Comparison of ENCODE assay signal across 8 cellular contexts in the genomic region with DNA sequence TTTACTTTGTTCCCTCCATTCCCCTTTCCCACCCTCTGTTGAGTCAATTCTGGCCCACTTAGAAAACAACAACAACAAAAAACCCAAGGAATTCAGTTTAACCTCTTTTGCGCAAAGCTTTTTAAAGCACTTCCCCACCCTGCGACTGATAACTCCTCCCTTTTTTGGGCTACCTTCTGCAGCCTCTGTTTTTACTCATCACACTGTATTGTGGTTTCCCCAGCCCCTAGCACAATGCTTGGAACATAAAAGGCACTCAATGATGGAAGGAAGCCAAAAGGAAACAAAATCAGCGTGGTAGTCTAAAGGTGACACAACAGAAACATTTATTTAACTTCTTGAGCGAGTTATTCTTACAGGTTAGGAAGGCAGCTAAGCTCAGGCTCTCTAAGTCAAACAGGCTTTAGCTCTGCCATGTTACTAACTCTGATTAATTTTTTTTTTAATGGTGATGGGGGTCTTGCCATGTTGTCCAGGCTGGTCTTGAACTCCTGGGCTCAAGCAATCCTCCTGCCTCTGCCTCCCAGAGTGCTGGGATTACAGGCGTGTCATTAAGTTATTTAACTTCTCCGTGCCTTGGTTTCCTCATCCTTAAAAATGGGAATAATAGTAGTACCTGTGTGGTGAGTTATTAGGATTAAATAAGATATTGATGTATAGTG. TPM values are rescaled to one million over a fixed set of nuclear protein-coding genes. Genes with fewer than 3 reads are reported as not detected.
DNase-seq lines count a peak whose midpoint lies in the region; ATAC-seq and TF ChIP-seq lines count a peak whose summit lies in the region.

No MANE protein-coding gene starts in this region.

- CTCF ChIA-PET in activated CD8-positive, alpha-beta T cell treated with anti-CD3 and anti-CD28 coated beads, Interleukin-2, amount 10 ng/mL, durations not matched to agents 7 days and 5 days (lab: Charles Lee), result interaction anchor here (0.8 to 3.5 kb wide), 7 partner anchors 11 to 139 kb away, joined by 3 to 22 read pairs (median 4); a partner anchor contains a TSS

- no peak for TF ChIP-seq CTCF in CD14-positive monocyte (IDR thresholded peaks at IDR 0.05)

- POLR2A ChIA-PET in activated CD8-positive, alpha-beta T cell treated with anti-CD3 and anti-CD28 coated beads, Interleukin-2, amount 10 ng/mL, durations not matched to agents 7 days and 5 days (lab: Charles Lee), result interaction anchor here (0.6 to 4.8 kb wide), 6 partner anchors 15 to 170 kb away, joined by 3 to 21 read pairs (median 3); a partner anchor contains a TSS

- H3K9me3 Mint-ChIP-seq in CD14-positive monocyte, result peaks cover 0 to 2% (median 0%) of the 10 kb centered on the region in 7 donors
- H3K9me3 Mint-ChIP-seq in activated CD8-positive, alpha-beta T cell treated with anti-CD3 and anti-CD28 coated beads, Interleukin-2, amount 10 ng/mL, durations not matched to agents 7 days and 5 days (ENCODE audit: insufficient read depth), result no peaks in the 10 kb centered on the region

- H3K4me3 Mint-ChIP-seq in CD14-positive monocyte, result peak overlapping the region; percentile 85 to 95
- H3K4me3 Mint-ChIP-seq in activated CD8-positive, alpha-beta T cell treated with anti-CD3 and anti-CD28 coated beads, Interleukin-2, amount 10 ng/mL, durations not matched to agents 7 days and 5 days, result peak overlapping the region; percentile 84

- peak overlapping the region in 6 of 7 donors; percentile 5 to 88 (median 56) for H3K27ac Mint-ChIP-seq in CD14-positive monocyte
- H3K27ac Mint-ChIP-seq in activated CD8-positive, alpha-beta T cell treated with anti-CD3 and anti-CD28 coated beads, Interleukin-2, amount 10 ng/mL, durations not matched to agents 7 days and 5 days, result peak overlapping the region; percentile 85

- no peaks in the 10 kb centered on the region for H3K36me3 Mint-ChIP-seq in CD14-positive monocyte
- no peaks in the 10 kb centered on the region for H3K36me3 Mint-ChIP-seq in activated CD8-positive, alpha-beta T cell treated with anti-CD3 and anti-CD28 coated beads, Interleukin-2, amount 10 ng/mL, durations not matched to agents 7 days and 5 days (ENCODE audit: low read depth)

- ATAC-seq in GM21367 (IDR thresholded peaks at IDR 0.05; ENCODE audit: unreplicated experiment), result peak; percentile 24
- ATAC-seq in activated CD8-positive, alpha-beta T cell treated with anti-CD3 and anti-CD28 coated beads, Interleukin-2, amount 10 ng/mL, durations not matched to agents 7 days and 5 days, result peak; percentile 43

- DNase-seq in CD14-positive monocyte (ENCODE audit: low spot score) (peak; percentile 45), NCI-H187 treated with DMSO at 0.1 percent for 48 hours (lab: John Stamatoyannopoulos, UW) (peak; percentile 64), fibroblast of gingiva (ENCODE audit: low read depth) (peak; percentile 39), pulmonary artery endothelial cell (ENCODE audit: low read depth, low spot score) (peak; percentile 63), hippocampal formation (lab: John Stamatoyannopoulos, UW) (no peak), middle frontal gyrus (ENCODE audit: extremely low spot score, low spot score) (no peak)
- peak; percentile 80 for DNase-seq in activated CD8-positive, alpha-beta T cell treated with anti-CD3 and anti-CD28 coated beads, Interleukin-2, amount 10 ng/mL, durations not matched to agents 7 days and 5 days

- intact Hi-C loops in CD14-positive monocyte (cut with micrococcal nuclease), result no loop called here

- H3K4me1 Mint-ChIP-seq in CD14-positive monocyte, result peaks cover 54% of the 10 kb centered on the region
- peaks cover 54% of the 10 kb centered on the region for H3K4me1 Mint-ChIP-seq in activated CD8-positive, alpha-beta T cell treated with anti-CD3 and anti-CD28 coated beads, Interleukin-2, amount 10 ng/mL, durations not matched to agents 7 days and 5 days (ENCODE audit: low read depth)

- peaks cover 0 to 3% (median 0%) of the 10 kb centered on the region in 3 donors for H3K27me3 Mint-ChIP-seq in CD14-positive monocyte (ENCODE audit: low read depth in 3 of 3)
- no peaks in the 10 kb centered on the region for H3K27me3 Mint-ChIP-seq in activated CD8-positive, alpha-beta T cell treated with anti-CD3 and anti-CD28 coated beads, Interleukin-2, amount 10 ng/mL, durations not matched to agents 7 days and 5 days (ENCODE audit: low read depth)

RNA-seq across cellular contexts. Expression of a gene that starts 1.3 kb away (rescaled TPM):
- polyA plus RNA-seq in CD14-positive monocyte, result 1 to 10 TPM; 2.5 to 2.8 TPM
- total RNA-seq in activated CD8-positive, alpha-beta T cell treated with anti-CD3 and anti-CD28 coated beads, Interleukin-2, amount 10 ng/mL, durations not matched to agents 7 days and 5 days, result 1 to 10 TPM; 8.1 to 9.7 TPM
- total RNA-seq in pulmonary artery endothelial cell, result 16.2 and 16.4 TPM in 2 replicates

Comparison
In these comparisons a context has a peak if more than half of its experiments do, and no peak if none do; other contexts are left out.
1. DNase-seq: peak in CD14-positive monocyte (single experiment), NCI-H187 treated with DMSO at 0.1 percent for 48 hours (single experiment), activated CD8-positive, alpha-beta T cell treated with anti-CD3 and anti-CD28 coated beads, Interleukin-2, amount 10 ng/mL, durations not matched to agents 7 days and 5 days (single experiment), fibroblast of gingiva (single experiment) and pulmonary artery endothelial cell (single experiment); none in hippocampal formation (0 of 2) and middle frontal gyrus (single experiment).